ENCODE assay signal across 1 cellular context in the genomic region with DNA sequence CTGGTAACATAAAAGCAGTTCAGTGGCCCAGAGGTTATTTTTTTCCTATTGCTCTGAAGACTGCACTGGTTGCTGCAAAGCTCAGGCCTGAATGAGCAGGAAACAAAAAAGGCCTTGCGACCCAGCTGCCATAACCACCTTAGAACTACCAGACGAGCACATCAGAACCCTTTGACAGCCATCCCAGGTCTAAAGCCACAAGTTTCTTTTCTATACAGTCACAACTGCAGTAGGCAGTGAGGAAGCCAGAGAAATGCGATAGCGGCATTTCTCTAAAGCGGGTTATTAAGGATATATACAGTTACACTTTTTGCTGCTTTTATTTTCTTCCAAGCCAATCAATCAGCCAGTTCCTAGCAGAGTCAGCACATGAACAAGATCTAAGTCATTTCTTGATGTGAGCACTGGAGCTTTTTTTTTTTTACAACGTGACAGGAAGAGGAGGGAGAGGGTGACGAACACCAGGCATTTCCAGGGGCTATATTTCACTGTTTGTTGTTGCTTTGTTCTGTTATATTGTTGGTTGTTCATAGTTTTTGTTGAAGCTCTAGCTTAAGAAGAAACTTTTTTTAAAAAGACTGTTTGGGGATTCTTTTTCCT.
TF ChIP-seq lines count a peak whose summit lies in the region.

No MANE protein-coding gene starts in this region.

TF ChIP-seq in IMR-90, 13 proteins besides CTCF, POLR2A, EP300 and RAD21:
- no peak for TF ChIP-seq MAZ (IDR thresholded peaks at IDR 0.05; ENCODE audit: borderline replicate concordance, low read depth, low read length)
- TF ChIP-seq, protein P1, sequence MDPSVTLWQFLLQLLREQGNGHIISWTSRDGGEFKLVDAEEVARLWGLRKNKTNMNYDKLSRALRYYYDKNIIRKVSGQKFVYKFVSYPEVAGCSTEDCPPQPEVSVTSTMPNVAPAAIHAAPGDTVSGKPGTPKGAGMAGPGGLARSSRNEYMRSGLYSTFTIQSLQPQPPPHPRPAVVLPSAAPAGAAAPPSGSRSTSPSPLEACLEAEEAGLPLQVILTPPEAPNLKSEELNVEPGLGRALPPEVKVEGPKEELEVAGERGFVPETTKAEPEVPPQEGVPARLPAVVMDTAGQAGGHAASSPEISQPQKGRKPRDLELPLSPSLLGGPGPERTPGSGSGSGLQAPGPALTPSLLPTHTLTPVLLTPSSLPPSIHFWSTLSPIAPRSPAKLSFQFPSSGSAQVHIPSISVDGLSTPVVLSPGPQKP (IDR thresholded peaks at IDR 0.05; ENCODE audit: borderline replicate concordance, low read depth, low read length) = no peak
- peak; percentile 6; the same call in 1 of the 2 replicates for TF ChIP-seq MAFK (IDR thresholded peaks at IDR 0.05; ENCODE audit: low read depth, low read length)
- TF ChIP-seq CHD1 (IDR thresholded peaks at IDR 0.05; ENCODE audit: low read depth, low read length) = no peak
